ENCODE assay signal across 25 cellular contexts in genomic region chr1:156534424-156535060, GRCh38. TPM values are rescaled to one million over a fixed set of nuclear protein-coding genes. Genes with fewer than 3 reads are reported as not detected.
DNase-seq lines count a peak whose midpoint lies in the region; ATAC-seq, FAIRE-seq and TF ChIP-seq lines count a peak whose summit lies in the region.
"Had no signal": no experiment of that assay in that cellular context is flagged by ENCODE, and none has a peak within 500 bp of the region (broad histone marks: within the 10 kb centered on the region; RNA-seq: fewer than 3 reads in every experiment).

No MANE protein-coding gene starts in this region.

- DNase-seq in K562 (ENCODE audit: extremely low read depth in 1 of 4, low spot score in 3 of 4) (no peak), chondrocyte (ENCODE audit: low spot score) (peak; percentile 67), mesenteric fat pad (ENCODE audit: low spot score) (peak; percentile 51), upper lobe of right lung (peak; percentile 37), hepatocyte (ENCODE audit: low spot score) (no peak)
- DNase-seq: ACHN; BE2C; C1 segment of cervical spinal cord; CD4-positive, CD25-positive, alpha-beta regulatory T cell; CD8-positive, alpha-beta memory T cell; COR-L47; DMS 273 treated with DMSO at 0.1 percent for 48 hours; DMS53; DND-41; EL; GM23248; HCEC 1CT had no signal

- no peak for TF ChIP-seq POLR2A in K562 (conservative IDR thresholded peaks at IDR 0.05)

- 96% methylated on average over 11 of the region's 12 CpGs for WGBS in K562 (ENCODE audit: insufficient coverage, low coverage, missing lambda C conversion rate)
- WGBS in hepatocyte (ENCODE audit: low lambda C conversion rate, missing lambda C conversion rate) = 97% methylated on average over 12 of the region's 12 CpGs

- no peak for TF ChIP-seq EP300 in K562 (IDR thresholded peaks at IDR 0.05; ENCODE audit: low read length)

- H3K36me3 ChIP-seq in K562 (ENCODE audit: control insufficient read depth, insufficient read depth, low read length) = peaks cover 67% of the 10 kb centered on the region; the same call in 2 of the 3 replicates
- H3K36me3 ChIP-seq in upper lobe of right lung = no peaks in the 10 kb centered on the region
- H3K36me3 ChIP-seq in hepatocyte (replicated peaks; ENCODE audit: insufficient read depth, low read depth) = no peaks in the 10 kb centered on the region

- no peak for ATAC-seq in K562
- no peak for ATAC-seq in upper lobe of right lung
- no peak for ATAC-seq in HG03135 (IDR thresholded peaks at IDR 0.05; ENCODE audit: unreplicated experiment)

- H3K4me3 Mint-ChIP-seq in chondrocyte (ENCODE audit: unreplicated experiment) = no peak overlapping the region
- H3K4me3 Mint-ChIP-seq: CD4-positive, CD25-positive, alpha-beta regulatory T cell; CD8-positive, alpha-beta memory T cell; IgD-negative memory B cell had no signal

- H3K4me1 Mint-ChIP-seq in chondrocyte (ENCODE audit: low read depth) = no peaks in the 10 kb centered on the region
- H3K4me1 Mint-ChIP-seq: CD8-positive, alpha-beta memory T cell had no signal

- H3K27me3 Mint-ChIP-seq in chondrocyte (ENCODE audit: low read depth) = no peaks in the 10 kb centered on the region
- H3K27me3 Mint-ChIP-seq: CD4-positive, CD25-positive, alpha-beta regulatory T cell; CD8-positive, alpha-beta memory T cell; IgD-negative memory B cell had no signal

- H3K27ac ChIP-seq in K562 (ENCODE audit: extremely low read depth, low read depth, low read length) (no peak overlapping the region), upper lobe of right lung (no peak overlapping the region), hepatocyte (no peak overlapping the region)
- H3K27ac ChIP-seq: GM23248 had no signal

- H3K79me2 ChIP-seq in K562 (ENCODE audit: control insufficient read depth, insufficient read depth, low read length) (no peaks in the 10 kb centered on the region), hepatocyte (no peaks in the 10 kb centered on the region)

- POLR2A ChIA-PET in K562 (lab: Yijun Ruan, JAX) = interaction anchor here (1.8 kb wide), 1 partner anchor 10 kb away, joined by 10 read pairs; no protein-coding TSS in a partner anchor

- H3K4me1 ChIP-seq in K562 (replicated peaks in 1 of 2; ENCODE audit: control insufficient read depth in 2 of 2, insufficient read depth in 2 of 2, low read length in 2 of 2) (0 out of 5 replicates have a peak, but pooled peaks cover 0 to 3% of the 10 kb centered on the region in 2 experiments), upper lobe of right lung (no peaks in the 10 kb centered on the region), hepatocyte (ENCODE audit: insufficient read depth) (no peaks in the 10 kb centered on the region)
- H3K4me1 ChIP-seq: BE2C had no signal

- no TSS peak for BruUV-seq in K562 (replicated peaks; lab: Mats Ljungman, UMichigan)

- TF ChIP-seq CTCF in K562 (IDR thresholded peaks at IDR 0.05 in 2 of 3, conservative IDR thresholded peaks at IDR 0.05 in 1 of 3; ENCODE audit: insufficient read depth in 2 of 3, low read depth in 1 of 3, low read length in 3 of 3) (no peak), chondrocyte (IDR thresholded peaks at IDR 0.05) (no peak), upper lobe of right lung (IDR thresholded peaks at IDR 0.05) (no peak), hepatocyte (IDR thresholded peaks at IDR 0.05; ENCODE audit: poor library complexity) (no peak)

- H3K9ac ChIP-seq in K562 (ENCODE audit: insufficient read depth in 1 of 2, low read depth in 2 of 2, low read length in 2 of 2) = no peak overlapping the region
- H3K9ac ChIP-seq: GM23248 had no signal

- intact Hi-C loops in K562 (cut with micrococcal nuclease) (no loop called here), upper lobe of right lung (cut with DNase I) (no loop called here)

- no peak overlapping the region for H3K4me3 ChIP-seq in K562
- no peak overlapping the region for H3K4me3 ChIP-seq in upper lobe of right lung
- no peak overlapping the region for H3K4me3 ChIP-seq in hepatocyte
- H3K4me3 ChIP-seq: GM23248 had no signal

- no peak for FAIRE-seq in K562 (lab: Jason Lieb, UNC)
- FAIRE-seq: A204.1, GM12891, GM19239, H54, HTR-8/SVneo had no signal

- TF ChIP-seq RAD21 in K562 (CRISPR knock-in tag; conservative IDR thresholded peaks at IDR 0.05 in 1 of 2, IDR thresholded peaks at IDR 0.05 in 1 of 2) = no peak

- H4K20me1 ChIP-seq in K562 (replicated peaks; ENCODE audit: control insufficient read depth, insufficient read depth, low read length) (no peaks in the 10 kb centered on the region; the same call in 1 of the 2 replicates), hepatocyte (ENCODE audit: insufficient read depth, poor library complexity, severe bottlenecking) (no peaks in the 10 kb centered on the region)

- in situ Hi-C loops in K562 (cut with MboI) = no loop called here

- H3K4me2 ChIP-seq in K562 (ENCODE audit: insufficient read depth, low read length) (no peak overlapping the region), hepatocyte (no peak overlapping the region)

- H3K27ac Mint-ChIP-seq in chondrocyte (ENCODE audit: unreplicated experiment) = no peak overlapping the region
- H3K27ac Mint-ChIP-seq: IgD-negative memory B cell had no signal

- H3K36me3 Mint-ChIP-seq in chondrocyte (ENCODE audit: low read depth) = peaks cover 2% of the 10 kb centered on the region
- H3K36me3 Mint-ChIP-seq: CD4-positive, CD25-positive, alpha-beta regulatory T cell; CD8-positive, alpha-beta memory T cell; IgD-negative memory B cell had no signal

- H2AFZ ChIP-seq in K562 (ENCODE audit: low read depth, low read length) = no peak overlapping the region
- no peak overlapping the region for H2AFZ ChIP-seq in hepatocyte
- H2AFZ ChIP-seq: GM23248 had no signal

- no peaks in the 10 kb centered on the region for H3K27me3 ChIP-seq in K562 (ENCODE audit: control insufficient read depth in 2 of 2, insufficient read depth in 2 of 2, low read length in 2 of 2)
- no peaks in the 10 kb centered on the region for H3K27me3 ChIP-seq in upper lobe of right lung
- H3K27me3 ChIP-seq in hepatocyte = no peaks in the 10 kb centered on the region
- H3K27me3 ChIP-seq: BE2C had no signal

- no peaks in the 10 kb centered on the region for H3K9me2 ChIP-seq in hepatocyte (replicated peaks; ENCODE audit: insufficient read depth)

- H3K9me3 ChIP-seq in K562 (replicated peaks; ENCODE audit: control insufficient read depth, insufficient read depth, low read depth, low read length) (no peaks in the 10 kb centered on the region), upper lobe of right lung (no peaks in the 10 kb centered on the region), hepatocyte (ENCODE audit: low read depth) (no peaks in the 10 kb centered on the region)
- H3K9me3 ChIP-seq: BE2C had no signal

- no peaks in the 10 kb centered on the region for H3K9me1 ChIP-seq in K562 (ENCODE audit: control insufficient read depth, insufficient read depth, low read length)

- H3K9me3 Mint-ChIP-seq in chondrocyte (ENCODE audit: low read depth) = no peaks in the 10 kb centered on the region
- H3K9me3 Mint-ChIP-seq: CD4-positive, CD25-positive, alpha-beta regulatory T cell; CD8-positive, alpha-beta memory T cell; IgD-negative memory B cell had no signal

- CTCF ChIA-PET in K562 (lab: Yijun Ruan, JAX; ENCODE audit: low intra/inter-chr PET ratio) = no interaction called here

RNA-seq across cellular contexts. Expression of gene MEF2D, which starts 34.0 kb away (rescaled TPM):
- total RNA-seq in K562 (2011; cell fraction: chromatin; rRNA removed; ENCODE audit: low replicate concordance) = 11.7 and 23.2 TPM in 2 replicates
- 10.0 and 13.7 TPM in 2 replicates for total RNA-seq in K562 (2011; cell fraction: nucleolus; rRNA removed)
- total RNA-seq in K562 (2011; cell fraction: nucleoplasm; rRNA removed) = 14.1 and 18.8 TPM in 2 replicates
- total RNA-seq in K562 (2014; rRNA removed) (5.4 and 6.5 TPM in 2 replicates), K562 (2014; rRNA removed; fragmentation: Illumina TruSeq; extraction: Trizol) (1.3 and 1.7 TPM in 2 replicates), K562 (2015; rRNA removed; fragmentation: Illumina TruSeq; extraction: Trizol) (2.6 and 2.7 TPM in 2 replicates), K562 (2021) (13.8 and 19.5 TPM in 2 replicates), chondrocyte (42.3 to 64.7 TPM (median 62.0 TPM) in 3 replicates), mesenteric fat pad (38.7 TPM), upper lobe of right lung (60.8 TPM), hepatocyte (9.6 and 20.1 TPM in 2 replicates)
- polyA plus RNA-seq in K562 (2011; rRNA removed) (2.2 and 4.6 TPM in 2 replicates), K562 (2014; fragmentation: Illumina TruSeq; extraction: Trizol) (5.0 and 8.2 TPM in 2 replicates), K562 (2014; fragmentation: Nextera tagmentation; extraction: Ambion mirVana) (under 1 TPM; 0.10 TPM), K562 (2014; rRNA removed) (6.0 and 8.2 TPM in 2 replicates), hepatocyte (25.1 and 30.8 TPM in 2 replicates)
- 3.8 and 6.0 TPM in 2 replicates for polyA plus RNA-seq in K562 (2011; cell fraction: cytosol; rRNA removed)
- polyA plus RNA-seq in K562 (2011; cell fraction: nucleus; rRNA removed) = 8.5 and 14.0 TPM in 2 replicates
- 8.7 and 11.3 TPM in 2 replicates for polyA plus RNA-seq in K562 (2012)
- polyA minus RNA-seq in K562 (2011; rRNA and poly(A)+ RNA removed) = 2.8 and 3.4 TPM in 2 replicates
- 3.1 and 5.6 TPM in 2 replicates for polyA minus RNA-seq in K562 (2011; cell fraction: cytosol; rRNA and poly(A)+ RNA removed)
- polyA minus RNA-seq in K562 (2011; cell fraction: nucleus; rRNA and poly(A)+ RNA removed) = 4.6 and 7.7 TPM in 2 replicates

RNA-seq across cellular contexts. Expression of gene IQGAP3, which starts 37.8 kb away (rescaled TPM):
- 82.6 and 114 TPM in 2 replicates for total RNA-seq in K562 (2011; cell fraction: chromatin; rRNA removed; ENCODE audit: low replicate concordance)
- total RNA-seq in K562 (2011; cell fraction: nucleolus; rRNA removed) = 58.8 and 62.5 TPM in 2 replicates
- total RNA-seq in K562 (2011; cell fraction: nucleoplasm; rRNA removed) = 60.2 and 63.7 TPM in 2 replicates
- total RNA-seq in K562 (2014; rRNA removed) (10.5 and 14.4 TPM in 2 replicates), K562 (2014; rRNA removed; fragmentation: Illumina TruSeq; extraction: Trizol) (6.4 and 8.4 TPM in 2 replicates), K562 (2015; rRNA removed; fragmentation: Illumina TruSeq; extraction: Trizol) (9.2 and 10.8 TPM in 2 replicates), K562 (2021) (14.1 and 16.6 TPM in 2 replicates), chondrocyte (6.8 to 10.8 TPM (median 9.8 TPM) in 3 replicates), mesenteric fat pad (0.55 TPM), upper lobe of right lung (1.3 TPM), hepatocyte (4.2 and 5.2 TPM in 2 replicates)
- polyA plus RNA-seq in K562 (2011; rRNA removed) (14.1 and 32.1 TPM in 2 replicates), K562 (2014; fragmentation: Illumina TruSeq; extraction: Trizol) (11.0 and 11.9 TPM in 2 replicates), K562 (2014; fragmentation: Nextera tagmentation; extraction: Ambion mirVana) (1 to 10 TPM; 1.4 TPM), K562 (2014; rRNA removed) (10.5 and 16.5 TPM in 2 replicates), hepatocyte (3.1 and 5.7 TPM in 2 replicates)
- 9.2 and 12.7 TPM in 2 replicates for polyA plus RNA-seq in K562 (2011; cell fraction: cytosol; rRNA removed)
- 162 and 212 TPM in 2 replicates for polyA plus RNA-seq in K562 (2011; cell fraction: nucleus; rRNA removed)
- polyA plus RNA-seq in K562 (2012) = 12.9 and 29.3 TPM in 2 replicates
- 16.0 and 26.5 TPM in 2 replicates for polyA minus RNA-seq in K562 (2011; rRNA and poly(A)+ RNA removed)
- 7.9 and 16.4 TPM in 2 replicates for polyA minus RNA-seq in K562 (2011; cell fraction: cytosol; rRNA and poly(A)+ RNA removed)
- polyA minus RNA-seq in K562 (2011; cell fraction: nucleus; rRNA and poly(A)+ RNA removed) = 23.0 and 48.5 TPM in 2 replicates
- polyA plus RNA-seq: CD8-positive, alpha-beta memory T cell; IgD-negative memory B cell had no signal

RNA-seq across cellular contexts. Expression of gene TTC24, which starts 45.0 kb away (rescaled TPM):
- not detected in 2 replicates for total RNA-seq in K562 (2011; cell fraction: chromatin; rRNA removed; ENCODE audit: low replicate concordance)
- total RNA-seq in K562 (2011; cell fraction: nucleolus; rRNA removed) = not detected in 2 replicates
- total RNA-seq in K562 (2011; cell fraction: nucleoplasm; rRNA removed) = not detected in 2 replicates
- total RNA-seq in K562 (2014; rRNA removed) (not detected in 2 replicates), K562 (2014; rRNA removed; fragmentation: Illumina TruSeq; extraction: Trizol) (not detected in 2 replicates), K562 (2015; rRNA removed; fragmentation: Illumina TruSeq; extraction: Trizol) (not detected in 2 replicates), K562 (2021) (not detected in 2 replicates), chondrocyte (not detected in 3 replicates), mesenteric fat pad (not detected), upper lobe of right lung (not detected), hepatocyte (not detected in 2 replicates)
- polyA plus RNA-seq in K562 (2011; rRNA removed) (not detected in 2 replicates), K562 (2014; fragmentation: Illumina TruSeq; extraction: Trizol) (not detected in 2 replicates), K562 (2014; fragmentation: Nextera tagmentation; extraction: Ambion mirVana) (not detected), K562 (2014; rRNA removed) (not detected in 2 replicates), hepatocyte (not detected in 2 replicates)
- not detected in 2 replicates for polyA plus RNA-seq in K562 (2011; cell fraction: cytosol; rRNA removed)
- not detected in 2 replicates for polyA plus RNA-seq in K562 (2011; cell fraction: nucleus; rRNA removed)
- not detected in 2 replicates for polyA plus RNA-seq in K562 (2012)
- not detected in 2 replicates for polyA minus RNA-seq in K562 (2011; rRNA and poly(A)+ RNA removed)
- not detected in 2 replicates for polyA minus RNA-seq in K562 (2011; cell fraction: cytosol; rRNA and poly(A)+ RNA removed)
- polyA minus RNA-seq in K562 (2011; cell fraction: nucleus; rRNA and poly(A)+ RNA removed) = not detected in 2 replicates
- total RNA-seq: G401, GM23248 had no signal
- polyA plus RNA-seq: GM23248 had no signal

RNA-seq across cellular contexts. Expression of gene NAXE, which starts 57.0 kb away (rescaled TPM):
- 43.8 and 126 TPM in 2 replicates for total RNA-seq in K562 (2011; cell fraction: chromatin; rRNA removed; ENCODE audit: low replicate concordance)
- total RNA-seq in K562 (2011; cell fraction: nucleolus; rRNA removed) = 112 and 139 TPM in 2 replicates
- 102 TPM in 2 replicates for total RNA-seq in K562 (2011; cell fraction: nucleoplasm; rRNA removed)
- total RNA-seq in K562 (2014; rRNA removed) (122 and 150 TPM in 2 replicates), K562 (2014; rRNA removed; fragmentation: Illumina TruSeq; extraction: Trizol) (76.6 and 99.9 TPM in 2 replicates), K562 (2015; rRNA removed; fragmentation: Illumina TruSeq; extraction: Trizol) (90.0 and 93.1 TPM in 2 replicates), K562 (2021) (112 and 113 TPM in 2 replicates), chondrocyte (54.8 to 59.6 TPM (median 56.2 TPM) in 3 replicates), mesenteric fat pad (55.1 TPM), upper lobe of right lung (69.2 TPM), hepatocyte (94.2 and 117 TPM in 2 replicates)
- polyA plus RNA-seq in K562 (2011; rRNA removed) (38.4 and 66.9 TPM in 2 replicates), K562 (2014; fragmentation: Illumina TruSeq; extraction: Trizol) (136 and 137 TPM in 2 replicates), K562 (2014; fragmentation: Nextera tagmentation; extraction: Ambion mirVana) (10 to 100 TPM; 27.3 to 38.2 TPM), K562 (2014; rRNA removed) (77.2 and 85.8 TPM in 2 replicates), hepatocyte (198 and 218 TPM in 2 replicates)
- 81.6 and 136 TPM in 2 replicates for polyA plus RNA-seq in K562 (2011; cell fraction: cytosol; rRNA removed)
- 82.3 and 92.2 TPM in 2 replicates for polyA plus RNA-seq in K562 (2011; cell fraction: nucleus; rRNA removed)
- polyA plus RNA-seq in K562 (2012) = 106 and 111 TPM in 2 replicates
- 31.2 and 45.6 TPM in 2 replicates for polyA minus RNA-seq in K562 (2011; rRNA and poly(A)+ RNA removed)
- 23.6 and 34.6 TPM in 2 replicates for polyA minus RNA-seq in K562 (2011; cell fraction: cytosol; rRNA and poly(A)+ RNA removed)
- polyA minus RNA-seq in K562 (2011; cell fraction: nucleus; rRNA and poly(A)+ RNA removed) = 40.1 and 65.3 TPM in 2 replicates

Comparison
In these comparisons a context has a peak if more than half of its experiments do, and no peak if none do; other contexts are left out.
1. DNase-seq: peak in chondrocyte (single experiment), mesenteric fat pad (single experiment) and upper lobe of right lung (single experiment); none in K562 (0 of 4) and hepatocyte (single experiment).